8 cellular contexts compared by ENCODE assay signal in the genomic region with DNA sequence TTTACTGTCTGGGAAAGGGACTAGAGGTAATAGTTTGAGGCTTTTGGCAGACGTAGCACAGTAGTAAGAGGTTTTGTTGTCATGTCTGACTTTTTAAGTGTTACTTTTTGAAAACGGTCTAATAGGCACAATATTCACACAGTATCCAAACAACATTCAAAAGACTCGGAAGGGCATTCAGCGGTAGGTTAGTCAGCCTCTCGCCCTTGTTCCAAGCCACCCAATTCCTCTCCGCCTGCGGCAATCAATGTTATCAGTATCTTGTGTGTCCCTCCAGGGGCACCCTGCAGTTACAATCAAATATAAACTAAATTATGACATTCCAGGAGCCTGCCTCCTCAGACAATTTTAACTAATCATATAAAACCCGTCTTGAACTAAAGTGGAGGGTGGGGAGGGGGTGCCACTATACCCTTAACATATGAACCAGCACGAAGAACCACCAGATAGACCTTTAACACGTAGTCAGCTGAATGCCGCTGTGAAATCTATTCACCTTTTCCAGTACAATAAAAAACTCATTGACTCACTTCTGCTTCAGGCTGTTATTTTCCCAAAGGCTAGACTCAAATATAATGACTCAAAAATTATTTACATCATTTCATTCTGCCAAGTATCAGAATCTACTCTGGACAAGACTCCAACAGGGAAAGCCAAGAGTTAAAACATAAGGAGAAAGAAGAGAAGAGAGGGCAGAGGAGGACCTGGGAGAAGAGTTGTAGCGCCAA. TPM values are rescaled to one million over a fixed set of nuclear protein-coding genes. Genes with fewer than 3 reads are reported as not detected.
DNase-seq lines count a peak whose midpoint lies in the region; ATAC-seq and TF ChIP-seq lines count a peak whose summit lies in the region.

No MANE protein-coding gene starts in this region.

- peak; percentile 45 for DNase-seq in MCF 10A (ENCODE audit: unreplicated experiment)
- DNase-seq in mucosa of descending colon = peak in 1 of 3 donors; percentile 26
- no peak for DNase-seq in SW480 (ENCODE audit: low spot score)
- no peak for DNase-seq in activated CD4-positive, alpha-beta T cell treated with anti-CD3 and anti-CD28 coated beads, Interleukin-2, amount 50 U/mL, for 4 hours

- no peak overlapping the region for H2AFZ ChIP-seq in ACC112 (ENCODE audit: low read length, unreplicated experiment)

- H3K27me3 Mint-ChIP-seq in MCF 10A (ENCODE audit: insufficient read depth, unreplicated experiment) = no peaks in the 10 kb centered on the region

- peak overlapping the region; percentile 96 for H3K27ac ChIP-seq in ACC112 (ENCODE audit: low read depth, low read length)
- no peak overlapping the region for H3K27ac ChIP-seq in HUES48 (ENCODE audit: low read depth, low read length)

- no peak for ATAC-seq in mucosa of descending colon
- ATAC-seq in HG02938 (IDR thresholded peaks at IDR 0.05; ENCODE audit: unreplicated experiment) = no peak
- no peak for ATAC-seq in GM21528 (IDR thresholded peaks at IDR 0.05; ENCODE audit: low FRiP score, unreplicated experiment)

- TF ChIP-seq CTCF in MCF 10A (IDR thresholded peaks at IDR 0.05; ENCODE audit: unreplicated experiment) (no peak), mucosa of descending colon (IDR thresholded peaks at IDR 0.05) (no peak)

- intact Hi-C loops in MCF 10A (cut with micrococcal nuclease) (loop anchor here (5.0 to 10.0 kb wide), 7 partner anchors 184 to 1619 kb away; no protein-coding TSS in a partner anchor), mucosa of descending colon (cut with DNase I, micrococcal nuclease) (loop anchor here in 1 of 2 donors (5.0 kb wide), 1 partner anchor 509 kb away; no protein-coding TSS in a partner anchor)

- H3K9ac ChIP-seq in HUES48 (ENCODE audit: low read depth, low read length) = no peak overlapping the region

- H3K36me3 Mint-ChIP-seq in MCF 10A (ENCODE audit: insufficient read depth, unreplicated experiment) = peaks cover 28% of the 10 kb centered on the region

- H3K4me1 Mint-ChIP-seq in MCF 10A (ENCODE audit: insufficient read depth, unreplicated experiment) = peaks cover 18% of the 10 kb centered on the region

- H3K4me3 Mint-ChIP-seq in MCF 10A (ENCODE audit: unreplicated experiment) = peak overlapping the region; percentile 98

- H3K9me3 ChIP-seq in HUES48 (ENCODE audit: control insufficient read depth, insufficient read depth, low read length) = no peaks in the 10 kb centered on the region
- H3K9me3 ChIP-seq in mucosa of descending colon = no peaks in the 10 kb centered on the region

- H3K9me3 Mint-ChIP-seq in MCF 10A (ENCODE audit: unreplicated experiment) = no peaks in the 10 kb centered on the region

- BruUV-seq in MCF 10A (replicated peaks; lab: Mats Ljungman, UMichigan) = no TSS peak

- no peaks in the 10 kb centered on the region for H3K27me3 ChIP-seq in ACC112 (ENCODE audit: insufficient read depth, low read length)
- peaks cover 42% of the 10 kb centered on the region for H3K27me3 ChIP-seq in HUES48 (ENCODE audit: control insufficient read depth, insufficient read depth, low read length)

- POLR2A ChIA-PET in MCF 10A (lab: Yijun Ruan, JAX) = interaction anchor here (0.7 to 4.3 kb wide), 14 partner anchors 8 to 1568 kb away, joined by 3 to 54 read pairs (median 4); no protein-coding TSS in a partner anchor

- H3K79me2 ChIP-seq in ACC112 (ENCODE audit: control insufficient read depth, insufficient read depth, low read length, unreplicated experiment) = peaks cover 56% of the 10 kb centered on the region

- CTCF ChIA-PET in MCF 10A (lab: Yijun Ruan, JAX) = no interaction called here

- H3K36me3 ChIP-seq in ACC112 (ENCODE audit: insufficient read depth, low read length) (peaks cover 40% of the 10 kb centered on the region), HUES48 (ENCODE audit: control insufficient read depth, insufficient read depth, low read length) (no peaks in the 10 kb centered on the region), mucosa of descending colon (ENCODE audit: low read depth) (no peaks in the 10 kb centered on the region)

- H3K4me1 ChIP-seq in ACC112 (ENCODE audit: control insufficient read depth, insufficient read depth, low read length, unreplicated experiment) = peaks cover 20% of the 10 kb centered on the region
- H3K4me1 ChIP-seq in HUES48 (ENCODE audit: control insufficient read depth, insufficient read depth, low read length) = peaks cover 7% of the 10 kb centered on the region
- H3K4me1 ChIP-seq in mucosa of descending colon (ENCODE audit: low read depth) = no peaks in the 10 kb centered on the region

- peak overlapping the region; percentile 99 for H3K4me3 ChIP-seq in ACC112 (ENCODE audit: low read depth, low read length)
- H3K4me3 ChIP-seq in HUES48 (ENCODE audit: low read depth, low read length) = peak overlapping the region; percentile 77
- H3K4me3 ChIP-seq in mucosa of descending colon = peak overlapping the region; percentile 79

- peak overlapping the region; percentile 88 for H3K27ac Mint-ChIP-seq in MCF 10A (ENCODE audit: low read depth, unreplicated experiment)

RNA-seq across cellular contexts. Expression of a gene that starts 1.7 kb away (rescaled TPM):
- 2.5 and 3.9 TPM in 2 replicates for total RNA-seq in MCF 10A (2022)
- total RNA-seq in mucosa of descending colon = 10 to 100 TPM; 26.3 to 30.4 (median 29.5) TPM
